Comparison of ENCODE assay signal across 1 cellular context in the genomic region with DNA sequence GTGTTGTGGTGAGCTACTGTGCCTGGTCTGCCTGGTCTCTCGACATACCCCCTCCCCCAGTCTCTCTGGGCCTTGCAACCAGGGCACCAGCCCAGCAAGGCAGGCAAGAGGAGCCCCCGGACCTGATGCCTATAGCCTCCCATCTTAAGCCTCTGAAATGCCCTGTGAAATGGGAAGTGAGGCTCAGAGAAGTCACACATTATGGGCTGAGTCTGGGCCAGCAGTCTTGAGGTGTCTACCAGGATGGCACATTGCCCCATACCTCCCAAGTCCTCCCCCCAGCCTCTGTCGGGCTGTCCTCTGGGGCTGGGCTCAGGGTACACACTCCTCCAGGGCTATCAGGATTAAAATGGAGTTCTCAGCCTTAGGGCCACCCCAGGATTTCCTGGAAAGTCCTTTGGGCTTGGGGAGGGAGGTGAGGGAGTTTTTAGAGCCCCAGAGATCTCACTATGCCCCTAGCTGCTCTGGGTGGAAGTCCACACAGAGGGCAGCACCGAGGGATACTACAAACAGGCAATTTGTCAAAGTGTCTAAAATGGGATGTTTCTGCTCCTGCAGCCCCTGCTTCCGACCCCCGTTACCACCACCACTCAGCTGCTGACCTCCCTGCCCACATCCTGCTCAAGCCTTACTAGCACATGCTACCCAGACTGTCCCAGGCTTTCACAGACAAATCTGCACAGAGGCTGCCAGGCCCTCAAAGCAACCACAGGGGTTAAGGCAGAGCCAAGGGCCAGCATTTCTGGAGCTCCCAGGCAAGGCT.
TF ChIP-seq lines count a peak whose summit lies in the region.

No MANE protein-coding gene starts in this region.

TF ChIP-seq in GM23338, 12 proteins besides CTCF, POLR2A, EP300 and RAD21 (continued from another document):
- TF ChIP-seq, protein P1, sequence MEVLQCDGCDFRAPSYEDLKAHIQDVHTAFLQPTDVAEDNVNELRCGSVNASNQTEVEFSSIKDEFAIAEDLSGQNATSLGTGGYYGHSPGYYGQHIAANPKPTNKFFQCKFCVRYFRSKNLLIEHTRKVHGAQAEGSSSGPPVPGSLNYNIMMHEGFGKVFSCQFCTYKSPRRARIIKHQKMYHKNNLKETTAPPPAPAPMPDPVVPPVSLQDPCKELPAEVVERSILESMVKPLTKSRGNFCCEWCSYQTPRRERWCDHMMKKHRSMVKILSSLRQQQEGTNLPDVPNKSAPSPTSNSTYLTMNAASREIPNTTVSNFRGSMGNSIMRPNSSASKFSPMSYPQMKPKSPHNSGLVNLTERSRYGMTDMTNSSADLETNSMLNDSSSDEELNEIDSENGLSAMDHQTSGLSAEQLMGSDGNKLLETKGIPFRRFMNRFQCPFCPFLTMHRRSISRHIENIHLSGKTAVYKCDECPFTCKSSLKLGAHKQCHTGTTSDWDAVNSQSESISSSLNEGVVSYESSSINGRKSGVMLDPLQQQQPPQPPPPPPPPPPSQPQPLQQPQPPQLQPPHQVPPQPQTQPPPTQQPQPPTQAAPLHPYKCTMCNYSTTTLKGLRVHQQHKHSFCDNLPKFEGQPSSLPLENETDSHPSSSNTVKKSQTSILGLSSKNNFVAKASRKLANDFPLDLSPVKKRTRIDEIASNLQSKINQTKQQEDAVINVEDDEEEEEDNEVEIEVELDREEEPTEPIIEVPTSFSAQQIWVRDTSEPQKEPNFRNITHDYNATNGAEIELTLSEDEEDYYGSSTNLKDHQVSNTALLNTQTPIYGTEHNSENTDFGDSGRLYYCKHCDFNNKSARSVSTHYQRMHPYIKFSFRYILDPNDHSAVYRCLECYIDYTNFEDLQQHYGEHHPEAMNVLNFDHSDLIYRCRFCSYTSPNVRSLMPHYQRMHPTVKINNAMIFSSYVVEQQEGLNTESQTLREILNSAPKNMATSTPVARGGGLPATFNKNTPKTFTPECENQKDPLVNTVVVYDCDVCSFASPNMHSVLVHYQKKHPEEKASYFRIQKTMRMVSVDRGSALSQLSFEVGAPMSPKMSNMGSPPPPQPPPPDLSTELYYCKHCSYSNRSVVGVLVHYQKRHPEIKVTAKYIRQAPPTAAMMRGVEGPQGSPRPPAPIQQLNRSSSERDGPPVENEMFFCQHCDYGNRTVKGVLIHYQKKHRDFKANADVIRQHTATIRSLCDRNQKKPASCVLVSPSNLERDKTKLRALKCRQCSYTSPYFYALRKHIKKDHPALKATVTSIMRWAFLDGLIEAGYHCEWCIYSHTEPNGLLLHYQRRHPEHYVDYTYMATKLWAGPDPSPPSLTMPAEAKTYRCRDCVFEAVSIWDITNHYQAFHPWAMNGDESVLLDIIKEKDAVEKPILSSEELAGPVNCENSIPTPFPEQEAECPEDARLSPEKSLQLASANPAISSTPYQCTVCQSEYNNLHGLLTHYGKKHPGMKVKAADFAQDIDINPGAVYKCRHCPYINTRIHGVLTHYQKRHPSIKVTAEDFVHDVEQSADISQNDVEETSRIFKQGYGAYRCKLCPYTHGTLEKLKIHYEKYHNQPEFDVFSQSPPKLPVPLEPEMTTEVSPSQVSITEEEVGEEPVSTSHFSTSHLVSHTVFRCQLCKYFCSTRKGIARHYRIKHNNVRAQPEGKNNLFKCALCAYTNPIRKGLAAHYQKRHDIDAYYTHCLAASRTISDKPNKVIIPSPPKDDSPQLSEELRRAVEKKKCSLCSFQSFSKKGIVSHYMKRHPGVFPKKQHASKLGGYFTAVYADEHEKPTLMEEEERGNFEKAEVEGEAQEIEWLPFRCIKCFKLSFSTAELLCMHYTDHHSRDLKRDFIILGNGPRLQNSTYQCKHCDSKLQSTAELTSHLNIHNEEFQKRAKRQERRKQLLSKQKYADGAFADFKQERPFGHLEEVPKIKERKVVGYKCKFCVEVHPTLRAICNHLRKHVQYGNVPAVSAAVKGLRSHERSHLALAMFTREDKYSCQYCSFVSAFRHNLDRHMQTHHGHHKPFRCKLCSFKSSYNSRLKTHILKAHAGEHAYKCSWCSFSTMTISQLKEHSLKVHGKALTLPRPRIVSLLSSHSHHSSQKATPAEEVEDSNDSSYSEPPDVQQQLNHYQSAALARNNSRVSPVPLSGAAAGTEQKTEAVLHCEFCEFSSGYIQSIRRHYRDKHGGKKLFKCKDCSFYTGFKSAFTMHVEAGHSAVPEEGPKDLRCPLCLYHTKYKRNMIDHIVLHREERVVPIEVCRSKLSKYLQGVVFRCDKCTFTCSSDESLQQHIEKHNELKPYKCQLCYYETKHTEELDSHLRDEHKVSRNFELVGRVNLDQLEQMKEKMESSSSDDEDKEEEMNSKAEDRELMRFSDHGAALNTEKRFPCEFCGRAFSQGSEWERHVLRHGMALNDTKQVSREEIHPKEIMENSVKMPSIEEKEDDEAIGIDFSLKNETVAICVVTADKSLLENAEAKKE (CRISPR knock-in tag; IDR thresholded peaks at IDR 0.05): no peak
- TF ChIP-seq, protein P2, sequence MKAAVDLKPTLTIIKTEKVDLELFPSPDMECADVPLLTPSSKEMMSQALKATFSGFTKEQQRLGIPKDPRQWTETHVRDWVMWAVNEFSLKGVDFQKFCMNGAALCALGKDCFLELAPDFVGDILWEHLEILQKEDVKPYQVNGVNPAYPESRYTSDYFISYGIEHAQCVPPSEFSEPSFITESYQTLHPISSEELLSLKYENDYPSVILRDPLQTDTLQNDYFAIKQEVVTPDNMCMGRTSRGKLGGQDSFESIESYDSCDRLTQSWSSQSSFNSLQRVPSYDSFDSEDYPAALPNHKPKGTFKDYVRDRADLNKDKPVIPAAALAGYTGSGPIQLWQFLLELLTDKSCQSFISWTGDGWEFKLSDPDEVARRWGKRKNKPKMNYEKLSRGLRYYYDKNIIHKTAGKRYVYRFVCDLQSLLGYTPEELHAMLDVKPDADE (IDR thresholded peaks at IDR 0.05): no peak
- TF ChIP-seq ZNF114 (CRISPR knock-in tag; IDR thresholded peaks at IDR 0.05): no peak
